Comparison of ENCODE assay signal across 1 cellular context in the genomic region with DNA sequence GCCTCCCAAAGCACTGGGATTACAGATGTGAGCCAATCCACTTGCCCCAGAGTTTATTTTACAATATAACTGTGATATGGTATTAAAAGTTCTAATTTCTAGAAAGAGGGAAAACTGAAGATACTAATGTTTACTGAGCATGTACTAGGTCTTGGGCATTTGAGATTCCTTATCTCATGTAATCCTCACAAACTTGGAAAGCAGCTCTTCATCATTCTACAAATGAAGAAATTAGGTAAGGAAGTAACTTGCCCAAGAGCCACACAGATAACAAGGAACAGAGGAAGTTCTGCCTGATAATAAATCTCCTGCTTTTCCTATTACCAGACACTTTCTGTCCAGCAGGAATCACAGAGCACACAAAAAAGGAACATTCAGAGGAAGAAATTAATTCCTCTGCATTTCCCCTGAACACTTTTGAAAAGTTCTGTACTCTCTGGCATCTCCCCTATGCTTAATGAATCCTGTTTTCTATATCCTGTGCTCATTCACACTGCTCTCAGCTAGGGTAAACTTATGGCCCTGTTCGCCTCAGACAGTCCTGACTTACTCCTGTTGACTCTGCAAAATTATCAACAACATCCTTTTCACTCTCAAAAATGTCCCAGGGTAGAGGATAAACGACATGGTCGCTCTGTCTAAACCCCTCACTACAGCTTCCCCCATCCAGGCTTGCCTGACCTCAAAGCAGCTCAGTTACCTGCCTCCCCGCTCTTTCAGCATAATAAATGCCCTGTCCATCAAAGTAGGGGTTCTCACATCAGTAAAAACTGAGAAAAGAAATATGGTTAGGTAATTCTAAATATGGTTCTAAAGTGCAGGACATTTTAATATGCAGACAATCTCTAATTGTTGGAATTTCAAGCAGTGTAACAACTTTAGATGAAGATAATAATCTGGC.
TF ChIP-seq lines count a peak whose summit lies in the region.

No MANE protein-coding gene starts in this region.

TF ChIP-seq in WTC11, 78 proteins besides CTCF, POLR2A, EP300 and RAD21 (continued from another document):
- TF ChIP-seq, protein P1, sequence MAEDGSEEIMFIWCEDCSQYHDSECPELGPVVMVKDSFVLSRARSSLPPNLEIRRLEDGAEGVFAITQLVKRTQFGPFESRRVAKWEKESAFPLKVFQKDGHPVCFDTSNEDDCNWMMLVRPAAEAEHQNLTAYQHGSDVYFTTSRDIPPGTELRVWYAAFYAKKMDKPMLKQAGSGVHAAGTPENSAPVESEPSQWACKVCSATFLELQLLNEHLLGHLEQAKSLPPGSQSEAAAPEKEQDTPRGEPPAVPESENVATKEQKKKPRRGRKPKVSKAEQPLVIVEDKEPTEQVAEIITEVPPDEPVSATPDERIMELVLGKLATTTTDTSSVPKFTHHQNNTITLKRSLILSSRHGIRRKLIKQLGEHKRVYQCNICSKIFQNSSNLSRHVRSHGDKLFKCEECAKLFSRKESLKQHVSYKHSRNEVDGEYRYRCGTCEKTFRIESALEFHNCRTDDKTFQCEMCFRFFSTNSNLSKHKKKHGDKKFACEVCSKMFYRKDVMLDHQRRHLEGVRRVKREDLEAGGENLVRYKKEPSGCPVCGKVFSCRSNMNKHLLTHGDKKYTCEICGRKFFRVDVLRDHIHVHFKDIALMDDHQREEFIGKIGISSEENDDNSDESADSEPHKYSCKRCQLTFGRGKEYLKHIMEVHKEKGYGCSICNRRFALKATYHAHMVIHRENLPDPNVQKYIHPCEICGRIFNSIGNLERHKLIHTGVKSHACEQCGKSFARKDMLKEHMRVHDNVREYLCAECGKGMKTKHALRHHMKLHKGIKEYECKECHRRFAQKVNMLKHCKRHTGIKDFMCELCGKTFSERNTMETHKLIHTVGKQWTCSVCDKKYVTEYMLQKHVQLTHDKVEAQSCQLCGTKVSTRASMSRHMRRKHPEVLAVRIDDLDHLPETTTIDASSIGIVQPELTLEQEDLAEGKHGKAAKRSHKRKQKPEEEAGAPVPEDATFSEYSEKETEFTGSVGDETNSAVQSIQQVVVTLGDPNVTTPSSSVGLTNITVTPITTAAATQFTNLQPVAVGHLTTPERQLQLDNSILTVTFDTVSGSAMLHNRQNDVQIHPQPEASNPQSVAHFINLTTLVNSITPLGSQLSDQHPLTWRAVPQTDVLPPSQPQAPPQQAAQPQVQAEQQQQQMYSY (CRISPR knock-in tag; IDR thresholded peaks at IDR 0.05), result no peak
- no peak for TF ChIP-seq NR3C1 (CRISPR knock-in tag; conservative IDR thresholded peaks at IDR 0.05; ENCODE audit: low read depth)
